ENCODE assay signal across 2 cellular contexts in the genomic region with DNA sequence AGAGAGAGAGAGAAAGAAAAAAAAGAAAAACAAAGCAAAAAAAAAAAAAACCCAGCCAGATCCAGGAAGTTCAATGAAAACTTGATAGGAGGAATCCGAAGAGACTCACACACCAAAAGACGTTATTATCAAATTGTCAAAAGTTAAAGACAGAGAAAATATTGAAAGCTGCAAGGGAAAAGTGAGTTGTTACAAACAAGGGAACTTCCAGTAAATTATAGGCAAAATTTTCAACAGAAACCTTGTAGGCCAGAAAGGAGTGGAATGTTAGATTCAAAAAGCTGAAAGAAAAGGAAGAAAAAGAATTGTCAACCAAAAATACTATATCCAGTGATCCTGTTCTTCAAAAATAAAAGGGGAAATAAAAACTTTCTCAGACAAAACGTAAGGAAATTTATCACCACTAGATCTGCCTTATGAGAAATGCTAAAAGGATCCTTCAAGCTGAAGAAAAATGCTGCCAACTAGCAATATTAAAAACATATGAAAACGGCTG.
TF ChIP-seq lines count a peak whose summit lies in the region.

No MANE protein-coding gene starts in this region.

TF ChIP-seq in HEK293, 187 proteins besides CTCF, POLR2A, EP300 and RAD21 (continued from another document):
- TF ChIP-seq, protein P1, sequence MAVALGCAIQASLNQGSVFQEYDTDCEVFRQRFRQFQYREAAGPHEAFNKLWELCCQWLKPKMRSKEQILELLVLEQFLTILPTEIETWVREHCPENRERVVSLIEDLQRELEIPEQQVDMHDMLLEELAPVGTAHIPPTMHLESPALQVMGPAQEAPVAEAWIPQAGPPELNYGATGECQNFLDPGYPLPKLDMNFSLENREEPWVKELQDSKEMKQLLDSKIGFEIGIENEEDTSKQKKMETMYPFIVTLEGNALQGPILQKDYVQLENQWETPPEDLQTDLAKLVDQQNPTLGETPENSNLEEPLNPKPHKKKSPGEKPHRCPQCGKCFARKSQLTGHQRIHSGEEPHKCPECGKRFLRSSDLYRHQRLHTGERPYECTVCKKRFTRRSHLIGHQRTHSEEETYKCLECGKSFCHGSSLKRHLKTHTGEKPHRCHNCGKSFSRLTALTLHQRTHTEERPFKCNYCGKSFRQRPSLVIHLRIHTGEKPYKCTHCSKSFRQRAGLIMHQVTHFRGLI (tag by site-specific recombination; IDR thresholded peaks at IDR 0.05), result no peak
- no peak for TF ChIP-seq PBX3 (CRISPR knock-in tag; IDR thresholded peaks at IDR 0.05)
- no peak for TF ChIP-seq ZNF510 (tag by site-specific recombination; IDR thresholded peaks at IDR 0.05; ENCODE audit: insufficient replicate concordance)
- TF ChIP-seq, protein P2, sequence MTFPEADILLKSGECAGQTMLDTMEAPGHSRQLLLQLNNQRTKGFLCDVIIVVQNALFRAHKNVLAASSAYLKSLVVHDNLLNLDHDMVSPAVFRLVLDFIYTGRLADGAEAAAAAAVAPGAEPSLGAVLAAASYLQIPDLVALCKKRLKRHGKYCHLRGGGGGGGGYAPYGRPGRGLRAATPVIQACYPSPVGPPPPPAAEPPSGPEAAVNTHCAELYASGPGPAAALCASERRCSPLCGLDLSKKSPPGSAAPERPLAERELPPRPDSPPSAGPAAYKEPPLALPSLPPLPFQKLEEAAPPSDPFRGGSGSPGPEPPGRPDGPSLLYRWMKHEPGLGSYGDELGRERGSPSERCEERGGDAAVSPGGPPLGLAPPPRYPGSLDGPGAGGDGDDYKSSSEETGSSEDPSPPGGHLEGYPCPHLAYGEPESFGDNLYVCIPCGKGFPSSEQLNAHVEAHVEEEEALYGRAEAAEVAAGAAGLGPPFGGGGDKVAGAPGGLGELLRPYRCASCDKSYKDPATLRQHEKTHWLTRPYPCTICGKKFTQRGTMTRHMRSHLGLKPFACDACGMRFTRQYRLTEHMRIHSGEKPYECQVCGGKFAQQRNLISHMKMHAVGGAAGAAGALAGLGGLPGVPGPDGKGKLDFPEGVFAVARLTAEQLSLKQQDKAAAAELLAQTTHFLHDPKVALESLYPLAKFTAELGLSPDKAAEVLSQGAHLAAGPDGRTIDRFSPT (tag by site-specific recombination; IDR thresholded peaks at IDR 0.05), result no peak
- TF ChIP-seq TRIM28 (IDR thresholded peaks at IDR 0.05; ENCODE audit: borderline replicate concordance, low read length), result peak; percentile 91
- TF ChIP-seq, protein P3, sequence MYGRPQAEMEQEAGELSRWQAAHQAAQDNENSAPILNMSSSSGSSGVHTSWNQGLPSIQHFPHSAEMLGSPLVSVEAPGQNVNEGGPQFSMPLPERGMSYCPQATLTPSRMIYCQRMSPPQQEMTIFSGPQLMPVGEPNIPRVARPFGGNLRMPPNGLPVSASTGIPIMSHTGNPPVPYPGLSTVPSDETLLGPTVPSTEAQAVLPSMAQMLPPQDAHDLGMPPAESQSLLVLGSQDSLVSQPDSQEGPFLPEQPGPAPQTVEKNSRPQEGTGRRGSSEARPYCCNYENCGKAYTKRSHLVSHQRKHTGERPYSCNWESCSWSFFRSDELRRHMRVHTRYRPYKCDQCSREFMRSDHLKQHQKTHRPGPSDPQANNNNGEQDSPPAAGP (tag by site-specific recombination; IDR thresholded peaks at IDR 0.05), result no peak
- TF ChIP-seq ZEB2 (tag by site-specific recombination; IDR thresholded peaks at IDR 0.05), result no peak
- no peak for TF ChIP-seq KLF9 (tag by site-specific recombination; IDR thresholded peaks at IDR 0.05; ENCODE audit: low read depth)
- TF ChIP-seq ZNF501 (tag by site-specific recombination; IDR thresholded peaks at IDR 0.05), result no peak
- TF ChIP-seq, protein P4, sequence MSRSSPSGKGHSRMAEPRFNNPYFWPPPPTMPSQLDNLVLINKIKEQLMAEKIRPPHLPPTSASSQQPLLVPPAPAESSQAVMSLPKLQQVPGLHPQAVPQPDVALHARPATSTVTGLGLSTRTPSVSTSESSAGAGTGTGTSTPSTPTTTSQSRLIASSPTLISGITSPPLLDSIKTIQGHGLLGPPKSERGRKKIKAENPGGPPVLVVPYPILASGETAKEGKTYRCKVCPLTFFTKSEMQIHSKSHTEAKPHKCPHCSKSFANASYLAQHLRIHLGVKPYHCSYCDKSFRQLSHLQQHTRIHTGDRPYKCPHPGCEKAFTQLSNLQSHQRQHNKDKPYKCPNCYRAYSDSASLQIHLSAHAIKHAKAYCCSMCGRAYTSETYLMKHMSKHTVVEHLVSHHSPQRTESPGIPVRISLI (tag by site-specific recombination; IDR thresholded peaks at IDR 0.05), result peak; percentile 64
- TF ChIP-seq ZNF37A (tag by site-specific recombination; IDR thresholded peaks at IDR 0.05), result no peak

TF ChIP-seq in K562, 482 proteins besides CTCF, POLR2A, EP300 and RAD21 (continued from another document):
- TF ChIP-seq, protein P5, sequence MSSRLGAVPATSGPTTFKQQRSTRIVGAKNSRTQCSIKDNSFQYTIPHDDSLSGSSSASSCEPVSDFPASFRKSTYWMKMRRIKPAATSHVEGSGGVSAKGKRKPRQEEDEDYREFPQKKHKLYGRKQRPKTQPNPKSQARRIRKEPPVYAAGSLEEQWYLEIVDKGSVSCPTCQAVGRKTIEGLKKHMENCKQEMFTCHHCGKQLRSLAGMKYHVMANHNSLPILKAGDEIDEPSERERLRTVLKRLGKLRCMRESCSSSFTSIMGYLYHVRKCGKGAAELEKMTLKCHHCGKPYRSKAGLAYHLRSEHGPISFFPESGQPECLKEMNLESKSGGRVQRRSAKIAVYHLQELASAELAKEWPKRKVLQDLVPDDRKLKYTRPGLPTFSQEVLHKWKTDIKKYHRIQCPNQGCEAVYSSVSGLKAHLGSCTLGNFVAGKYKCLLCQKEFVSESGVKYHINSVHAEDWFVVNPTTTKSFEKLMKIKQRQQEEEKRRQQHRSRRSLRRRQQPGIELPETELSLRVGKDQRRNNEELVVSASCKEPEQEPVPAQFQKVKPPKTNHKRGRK (tag; IDR thresholded peaks at IDR 0.05), result peak; percentile 53; the same call in 1 of the 2 replicates
